1 cellular context compared by ENCODE assay signal in genomic region chrX:131271826-131272225, GRCh38.
TF ChIP-seq lines count a peak whose summit lies in the region.

No MANE protein-coding gene starts in this region.

TF ChIP-seq in HepG2, 621 proteins besides CTCF, POLR2A, EP300 and RAD21 (continued from another document and continues in another):
- TF ChIP-seq HNRNPK (IDR thresholded peaks at IDR 0.05; ENCODE audit: low read depth, low read length, poor library complexity, severe bottlenecking): no peak
- no peak for TF ChIP-seq CHD4 (IDR thresholded peaks at IDR 0.05; ENCODE audit: borderline replicate concordance, low read length)
- TF ChIP-seq HDAC1 (CRISPR knock-in tag; IDR thresholded peaks at IDR 0.05): 0 out of 2 replicates have a peak, but pooled peaks have one; percentile 19
- TF ChIP-seq NCOR1 (IDR thresholded peaks at IDR 0.05; ENCODE audit: borderline replicate concordance, low read length): peak; percentile 88
- no peak for TF ChIP-seq EZH2 (conservative IDR thresholded peaks at IDR 0.05; ENCODE audit: low read depth, low read length)
- TF ChIP-seq, protein P1, sequence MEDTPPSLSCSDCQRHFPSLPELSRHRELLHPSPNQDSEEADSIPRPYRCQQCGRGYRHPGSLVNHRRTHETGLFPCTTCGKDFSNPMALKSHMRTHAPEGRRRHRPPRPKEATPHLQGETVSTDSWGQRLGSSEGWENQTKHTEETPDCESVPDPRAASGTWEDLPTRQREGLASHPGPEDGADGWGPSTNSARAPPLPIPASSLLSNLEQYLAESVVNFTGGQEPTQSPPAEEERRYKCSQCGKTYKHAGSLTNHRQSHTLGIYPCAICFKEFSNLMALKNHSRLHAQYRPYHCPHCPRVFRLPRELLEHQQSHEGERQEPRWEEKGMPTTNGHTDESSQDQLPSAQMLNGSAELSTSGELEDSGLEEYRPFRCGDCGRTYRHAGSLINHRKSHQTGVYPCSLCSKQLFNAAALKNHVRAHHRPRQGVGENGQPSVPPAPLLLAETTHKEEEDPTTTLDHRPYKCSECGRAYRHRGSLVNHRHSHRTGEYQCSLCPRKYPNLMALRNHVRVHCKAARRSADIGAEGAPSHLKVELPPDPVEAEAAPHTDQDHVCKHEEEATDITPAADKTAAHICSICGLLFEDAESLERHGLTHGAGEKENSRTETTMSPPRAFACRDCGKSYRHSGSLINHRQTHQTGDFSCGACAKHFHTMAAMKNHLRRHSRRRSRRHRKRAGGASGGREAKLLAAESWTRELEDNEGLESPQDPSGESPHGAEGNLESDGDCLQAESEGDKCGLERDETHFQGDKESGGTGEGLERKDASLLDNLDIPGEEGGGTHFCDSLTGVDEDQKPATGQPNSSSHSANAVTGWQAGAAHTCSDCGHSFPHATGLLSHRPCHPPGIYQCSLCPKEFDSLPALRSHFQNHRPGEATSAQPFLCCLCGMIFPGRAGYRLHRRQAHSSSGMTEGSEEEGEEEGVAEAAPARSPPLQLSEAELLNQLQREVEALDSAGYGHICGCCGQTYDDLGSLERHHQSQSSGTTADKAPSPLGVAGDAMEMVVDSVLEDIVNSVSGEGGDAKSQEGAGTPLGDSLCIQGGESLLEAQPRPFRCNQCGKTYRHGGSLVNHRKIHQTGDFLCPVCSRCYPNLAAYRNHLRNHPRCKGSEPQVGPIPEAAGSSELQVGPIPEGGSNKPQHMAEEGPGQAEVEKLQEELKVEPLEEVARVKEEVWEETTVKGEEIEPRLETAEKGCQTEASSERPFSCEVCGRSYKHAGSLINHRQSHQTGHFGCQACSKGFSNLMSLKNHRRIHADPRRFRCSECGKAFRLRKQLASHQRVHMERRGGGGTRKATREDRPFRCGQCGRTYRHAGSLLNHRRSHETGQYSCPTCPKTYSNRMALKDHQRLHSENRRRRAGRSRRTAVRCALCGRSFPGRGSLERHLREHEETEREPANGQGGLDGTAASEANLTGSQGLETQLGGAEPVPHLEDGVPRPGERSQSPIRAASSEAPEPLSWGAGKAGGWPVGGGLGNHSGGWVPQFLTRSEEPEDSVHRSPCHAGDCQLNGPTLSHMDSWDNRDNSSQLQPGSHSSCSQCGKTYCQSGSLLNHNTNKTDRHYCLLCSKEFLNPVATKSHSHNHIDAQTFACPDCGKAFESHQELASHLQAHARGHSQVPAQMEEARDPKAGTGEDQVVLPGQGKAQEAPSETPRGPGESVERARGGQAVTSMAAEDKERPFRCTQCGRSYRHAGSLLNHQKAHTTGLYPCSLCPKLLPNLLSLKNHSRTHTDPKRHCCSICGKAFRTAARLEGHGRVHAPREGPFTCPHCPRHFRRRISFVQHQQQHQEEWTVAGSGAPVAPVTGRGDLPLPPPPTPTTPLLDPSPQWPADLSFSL (CRISPR knock-in tag; IDR thresholded peaks at IDR 0.05): no peak
- TF ChIP-seq, protein P2, sequence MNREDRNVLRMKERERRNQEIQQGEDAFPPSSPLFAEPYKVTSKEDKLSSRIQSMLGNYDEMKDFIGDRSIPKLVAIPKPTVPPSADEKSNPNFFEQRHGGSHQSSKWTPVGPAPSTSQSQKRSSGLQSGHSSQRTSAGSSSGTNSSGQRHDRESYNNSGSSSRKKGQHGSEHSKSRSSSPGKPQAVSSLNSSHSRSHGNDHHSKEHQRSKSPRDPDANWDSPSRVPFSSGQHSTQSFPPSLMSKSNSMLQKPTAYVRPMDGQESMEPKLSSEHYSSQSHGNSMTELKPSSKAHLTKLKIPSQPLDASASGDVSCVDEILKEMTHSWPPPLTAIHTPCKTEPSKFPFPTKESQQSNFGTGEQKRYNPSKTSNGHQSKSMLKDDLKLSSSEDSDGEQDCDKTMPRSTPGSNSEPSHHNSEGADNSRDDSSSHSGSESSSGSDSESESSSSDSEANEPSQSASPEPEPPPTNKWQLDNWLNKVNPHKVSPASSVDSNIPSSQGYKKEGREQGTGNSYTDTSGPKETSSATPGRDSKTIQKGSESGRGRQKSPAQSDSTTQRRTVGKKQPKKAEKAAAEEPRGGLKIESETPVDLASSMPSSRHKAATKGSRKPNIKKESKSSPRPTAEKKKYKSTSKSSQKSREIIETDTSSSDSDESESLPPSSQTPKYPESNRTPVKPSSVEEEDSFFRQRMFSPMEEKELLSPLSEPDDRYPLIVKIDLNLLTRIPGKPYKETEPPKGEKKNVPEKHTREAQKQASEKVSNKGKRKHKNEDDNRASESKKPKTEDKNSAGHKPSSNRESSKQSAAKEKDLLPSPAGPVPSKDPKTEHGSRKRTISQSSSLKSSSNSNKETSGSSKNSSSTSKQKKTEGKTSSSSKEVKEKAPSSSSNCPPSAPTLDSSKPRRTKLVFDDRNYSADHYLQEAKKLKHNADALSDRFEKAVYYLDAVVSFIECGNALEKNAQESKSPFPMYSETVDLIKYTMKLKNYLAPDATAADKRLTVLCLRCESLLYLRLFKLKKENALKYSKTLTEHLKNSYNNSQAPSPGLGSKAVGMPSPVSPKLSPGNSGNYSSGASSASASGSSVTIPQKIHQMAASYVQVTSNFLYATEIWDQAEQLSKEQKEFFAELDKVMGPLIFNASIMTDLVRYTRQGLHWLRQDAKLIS (CRISPR knock-in tag; IDR thresholded peaks at IDR 0.05): no peak
- no peak for TF ChIP-seq EEA1 (CRISPR knock-in tag; IDR thresholded peaks at IDR 0.05; ENCODE audit: borderline replicate concordance)
- no peak for TF ChIP-seq FOXK2 (IDR thresholded peaks at IDR 0.05)
- TF ChIP-seq, protein P3, sequence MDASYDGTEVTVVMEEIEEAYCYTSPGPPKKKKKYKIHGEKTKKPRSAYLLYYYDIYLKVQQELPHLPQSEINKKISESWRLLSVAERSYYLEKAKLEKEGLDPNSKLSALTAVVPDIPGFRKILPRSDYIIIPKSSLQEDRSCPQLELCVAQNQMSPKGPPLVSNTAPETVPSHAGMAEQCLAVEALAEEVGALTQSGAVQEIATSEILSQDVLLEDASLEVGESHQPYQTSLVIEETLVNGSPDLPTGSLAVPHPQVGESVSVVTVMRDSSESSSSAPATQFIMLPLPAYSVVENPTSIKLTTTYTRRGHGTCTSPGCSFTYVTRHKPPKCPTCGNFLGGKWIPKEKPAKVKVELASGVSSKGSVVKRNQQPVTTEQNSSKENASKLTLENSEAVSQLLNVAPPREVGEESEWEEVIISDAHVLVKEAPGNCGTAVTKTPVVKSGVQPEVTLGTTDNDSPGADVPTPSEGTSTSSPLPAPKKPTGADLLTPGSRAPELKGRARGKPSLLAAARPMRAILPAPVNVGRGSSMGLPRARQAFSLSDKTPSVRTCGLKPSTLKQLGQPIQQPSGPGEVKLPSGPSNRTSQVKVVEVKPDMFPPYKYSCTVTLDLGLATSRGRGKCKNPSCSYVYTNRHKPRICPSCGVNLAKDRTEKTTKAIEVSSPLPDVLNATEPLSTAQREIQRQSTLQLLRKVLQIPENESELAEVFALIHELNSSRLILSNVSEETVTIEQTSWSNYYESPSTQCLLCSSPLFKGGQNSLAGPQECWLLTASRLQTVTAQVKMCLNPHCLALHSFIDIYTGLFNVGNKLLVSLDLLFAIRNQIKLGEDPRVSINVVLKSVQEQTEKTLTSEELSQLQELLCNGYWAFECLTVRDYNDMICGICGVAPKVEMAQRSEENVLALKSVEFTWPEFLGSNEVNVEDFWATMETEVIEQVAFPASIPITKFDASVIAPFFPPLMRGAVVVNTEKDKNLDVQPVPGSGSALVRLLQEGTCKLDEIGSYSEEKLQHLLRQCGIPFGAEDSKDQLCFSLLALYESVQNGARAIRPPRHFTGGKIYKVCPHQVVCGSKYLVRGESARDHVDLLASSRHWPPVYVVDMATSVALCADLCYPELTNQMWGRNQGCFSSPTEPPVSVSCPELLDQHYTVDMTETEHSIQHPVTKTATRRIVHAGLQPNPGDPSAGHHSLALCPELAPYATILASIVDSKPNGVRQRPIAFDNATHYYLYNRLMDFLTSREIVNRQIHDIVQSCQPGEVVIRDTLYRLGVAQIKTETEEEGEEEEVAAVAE (CRISPR knock-in tag; IDR thresholded peaks at IDR 0.05; ENCODE audit: borderline replicate concordance): no peak
- TF ChIP-seq ZBTB3 (CRISPR knock-in tag; IDR thresholded peaks at IDR 0.05; ENCODE audit: borderline replicate concordance, low read depth): no peak
- TF ChIP-seq SPEN (CRISPR knock-in tag; IDR thresholded peaks at IDR 0.05; ENCODE audit: low read depth): no peak
- no peak for TF ChIP-seq FOXA1 (IDR thresholded peaks at IDR 0.05)
- TF ChIP-seq FOXA1 (CRISPR knock-in tag; IDR thresholded peaks at IDR 0.05): no peak
- TF ChIP-seq AGO2 (optimal IDR thresholded peaks at IDR 0.05; ENCODE audit: low read depth, low read length): no peak
- no peak for TF ChIP-seq TFDP1 (CRISPR knock-in tag; IDR thresholded peaks at IDR 0.05; ENCODE audit: borderline replicate concordance)
- no peak for TF ChIP-seq ELF1 (CRISPR knock-in tag; IDR thresholded peaks at IDR 0.05)
- TF ChIP-seq POLR2AphosphoS2 (IDR thresholded peaks at IDR 0.05; ENCODE audit: low read depth, low read length): no peak
- TF ChIP-seq, protein P4, sequence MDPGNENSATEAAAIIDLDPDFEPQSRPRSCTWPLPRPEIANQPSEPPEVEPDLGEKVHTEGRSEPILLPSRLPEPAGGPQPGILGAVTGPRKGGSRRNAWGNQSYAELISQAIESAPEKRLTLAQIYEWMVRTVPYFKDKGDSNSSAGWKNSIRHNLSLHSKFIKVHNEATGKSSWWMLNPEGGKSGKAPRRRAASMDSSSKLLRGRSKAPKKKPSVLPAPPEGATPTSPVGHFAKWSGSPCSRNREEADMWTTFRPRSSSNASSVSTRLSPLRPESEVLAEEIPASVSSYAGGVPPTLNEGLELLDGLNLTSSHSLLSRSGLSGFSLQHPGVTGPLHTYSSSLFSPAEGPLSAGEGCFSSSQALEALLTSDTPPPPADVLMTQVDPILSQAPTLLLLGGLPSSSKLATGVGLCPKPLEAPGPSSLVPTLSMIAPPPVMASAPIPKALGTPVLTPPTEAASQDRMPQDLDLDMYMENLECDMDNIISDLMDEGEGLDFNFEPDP (CRISPR knock-in tag; conservative IDR thresholded peaks at IDR 0.05): no peak
- TF ChIP-seq NR0B2 (CRISPR knock-in tag; IDR thresholded peaks at IDR 0.05): no peak
- no peak for TF ChIP-seq FOSL1 (CRISPR knock-in tag; IDR thresholded peaks at IDR 0.05; ENCODE audit: borderline replicate concordance)
- TF ChIP-seq KLF15 (CRISPR knock-in tag; IDR thresholded peaks at IDR 0.05; ENCODE audit: borderline replicate concordance): no peak
- TF ChIP-seq ASH2L (IDR thresholded peaks at IDR 0.05; ENCODE audit: insufficient read length, low read depth, low read length): no peak
- TF ChIP-seq, protein P5, sequence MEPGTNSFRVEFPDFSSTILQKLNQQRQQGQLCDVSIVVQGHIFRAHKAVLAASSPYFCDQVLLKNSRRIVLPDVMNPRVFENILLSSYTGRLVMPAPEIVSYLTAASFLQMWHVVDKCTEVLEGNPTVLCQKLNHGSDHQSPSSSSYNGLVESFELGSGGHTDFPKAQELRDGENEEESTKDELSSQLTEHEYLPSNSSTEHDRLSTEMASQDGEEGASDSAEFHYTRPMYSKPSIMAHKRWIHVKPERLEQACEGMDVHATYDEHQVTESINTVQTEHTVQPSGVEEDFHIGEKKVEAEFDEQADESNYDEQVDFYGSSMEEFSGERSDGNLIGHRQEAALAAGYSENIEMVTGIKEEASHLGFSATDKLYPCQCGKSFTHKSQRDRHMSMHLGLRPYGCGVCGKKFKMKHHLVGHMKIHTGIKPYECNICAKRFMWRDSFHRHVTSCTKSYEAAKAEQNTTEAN (CRISPR knock-in tag; conservative IDR thresholded peaks at IDR 0.05): no peak
- TF ChIP-seq ZSCAN5A (CRISPR knock-in tag; IDR thresholded peaks at IDR 0.05; ENCODE audit: borderline replicate concordance): no peak
- TF ChIP-seq ZNF556 (CRISPR knock-in tag; IDR thresholded peaks at IDR 0.05; ENCODE audit: borderline replicate concordance): no peak
- TF ChIP-seq GMEB1 (CRISPR knock-in tag; IDR thresholded peaks at IDR 0.05; ENCODE audit: borderline replicate concordance): no peak
- TF ChIP-seq ATF2 (CRISPR knock-in tag; IDR thresholded peaks at IDR 0.05): no peak
